1 cellular context compared by ENCODE assay signal in the genomic region with DNA sequence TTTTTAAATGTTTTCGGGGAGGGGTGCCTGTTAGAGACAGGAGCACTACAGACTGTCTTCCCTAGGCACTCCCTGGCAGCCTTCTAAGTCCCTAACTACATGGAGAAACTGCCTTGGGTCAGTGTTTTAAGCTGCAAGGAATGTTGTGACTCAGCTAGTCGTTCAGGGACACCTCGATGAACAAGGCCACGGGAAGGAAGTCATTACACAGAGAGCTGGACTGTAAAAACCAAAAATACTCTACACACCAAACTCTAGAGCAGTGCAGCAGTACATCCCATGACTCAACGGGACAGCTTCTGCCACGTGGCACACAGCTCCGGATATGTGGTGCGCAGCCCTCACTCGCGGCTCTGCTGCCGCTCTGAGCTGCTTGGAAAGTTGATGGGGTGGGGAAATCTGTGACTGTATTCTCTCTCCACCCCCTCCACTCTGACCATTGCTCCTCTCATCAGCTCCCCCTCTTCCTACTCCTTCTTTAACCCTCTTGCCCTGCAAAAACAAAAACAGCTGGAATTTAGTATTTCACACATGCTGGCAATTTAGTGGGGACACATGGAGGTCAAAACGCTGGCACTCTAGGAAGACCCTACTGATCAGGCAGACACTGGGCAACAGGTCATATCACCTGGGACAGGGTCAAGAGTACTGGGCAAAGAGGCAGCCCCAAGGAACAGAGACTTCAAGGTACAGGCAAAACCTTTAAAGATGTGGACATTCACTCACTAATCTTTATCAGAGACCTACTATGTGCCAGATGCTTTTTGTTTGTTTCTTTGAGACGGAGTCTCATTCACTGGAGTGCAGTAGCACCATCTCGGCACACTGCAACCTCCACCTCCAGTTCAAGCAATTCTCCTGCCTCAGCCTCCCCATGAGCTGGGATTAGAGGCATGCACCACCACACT.
TF ChIP-seq lines count a peak whose summit lies in the region.

No MANE protein-coding gene starts in this region.

TF ChIP-seq in HepG2, 621 proteins besides CTCF, POLR2A, EP300 and RAD21 (continued from another document and continues in another):
- TF ChIP-seq, protein P1, sequence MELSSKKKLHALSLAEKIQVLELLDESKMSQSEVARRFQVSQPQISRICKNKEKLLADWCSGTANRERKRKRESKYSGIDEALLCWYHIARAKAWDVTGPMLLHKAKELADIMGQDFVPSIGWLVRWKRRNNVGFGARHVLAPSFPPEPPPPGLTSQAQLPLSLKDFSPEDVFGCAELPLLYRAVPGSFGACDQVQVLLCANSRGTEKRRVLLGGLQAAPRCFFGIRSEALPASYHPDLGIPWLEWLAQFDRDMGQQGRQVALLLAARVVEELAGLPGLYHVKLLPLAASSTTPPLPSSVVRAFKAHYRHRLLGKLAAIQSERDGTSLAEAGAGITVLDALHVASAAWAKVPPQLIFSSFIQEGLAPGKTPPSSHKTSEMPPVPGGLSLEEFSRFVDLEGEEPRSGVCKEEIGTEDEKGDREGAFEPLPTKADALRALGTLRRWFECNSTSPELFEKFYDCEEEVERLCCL (CRISPR knock-in tag; IDR thresholded peaks at IDR 0.05; ENCODE audit: borderline replicate concordance), result no peak
- TF ChIP-seq RORA (CRISPR knock-in tag; IDR thresholded peaks at IDR 0.05) (no peak), JUNB (CRISPR knock-in tag; IDR thresholded peaks at IDR 0.05; ENCODE audit: borderline replicate concordance) (no peak), KAT2B (IDR thresholded peaks at IDR 0.05; ENCODE audit: borderline replicate concordance, low read depth, low read length) (no peak), KLF9 (CRISPR knock-in tag; IDR thresholded peaks at IDR 0.05; ENCODE audit: low read depth) (no peak), BATF2 (CRISPR knock-in tag; IDR thresholded peaks at IDR 0.05) (no peak), ZMYM3 (CRISPR knock-in tag; IDR thresholded peaks at IDR 0.05) (no peak), KDM4B (CRISPR knock-in tag; IDR thresholded peaks at IDR 0.05) (no peak), ZNF557 (CRISPR knock-in tag; IDR thresholded peaks at IDR 0.05) (0 out of 2 replicates have a peak, but pooled peaks have one; percentile 74), ZNF160 (CRISPR knock-in tag; IDR thresholded peaks at IDR 0.05) (no peak), ZNF30 (CRISPR knock-in tag; IDR thresholded peaks at IDR 0.05) (no peak), ZNF879 (CRISPR knock-in tag; IDR thresholded peaks at IDR 0.05) (0 out of 2 replicates have a peak, but pooled peaks have one; percentile 16), SMAD1 (CRISPR knock-in tag; IDR thresholded peaks at IDR 0.05; ENCODE audit: borderline replicate concordance, low read depth) (no peak), RBFOX2 (IDR thresholded peaks at IDR 0.05; ENCODE audit: low read depth, low read length) (no peak), MED13 (CRISPR knock-in tag; IDR thresholded peaks at IDR 0.05) (no peak), FOXJ3 (CRISPR knock-in tag; IDR thresholded peaks at IDR 0.05; ENCODE audit: borderline replicate concordance) (no peak), ZNF260 (CRISPR knock-in tag; IDR thresholded peaks at IDR 0.05; ENCODE audit: borderline replicate concordance, low read depth) (no peak), ZNF747 (CRISPR knock-in tag; IDR thresholded peaks at IDR 0.05; ENCODE audit: borderline replicate concordance) (no peak), AGO2 (optimal IDR thresholded peaks at IDR 0.05; ENCODE audit: low read depth, low read length) (no peak), ZNF326 (CRISPR knock-in tag; IDR thresholded peaks at IDR 0.05; ENCODE audit: borderline replicate concordance) (no peak), SP4 (CRISPR knock-in tag; IDR thresholded peaks at IDR 0.05) (peak; percentile 65), ZNF329 (CRISPR knock-in tag; IDR thresholded peaks at IDR 0.05; ENCODE audit: low read depth) (no peak), NFE2L1 (CRISPR knock-in tag; IDR thresholded peaks at IDR 0.05; ENCODE audit: borderline replicate concordance) (no peak), ZNF256 (CRISPR knock-in tag; conservative IDR thresholded peaks at IDR 0.05) (no peak), KLF15 (CRISPR knock-in tag; IDR thresholded peaks at IDR 0.05; ENCODE audit: borderline replicate concordance) (0 out of 2 replicates have a peak, but pooled peaks have one; percentile 31), HOXA9 (CRISPR knock-in tag; IDR thresholded peaks at IDR 0.05; ENCODE audit: borderline replicate concordance) (0 out of 2 replicates have a peak, but pooled peaks have one; percentile 46), CERS6 (CRISPR knock-in tag; IDR thresholded peaks at IDR 0.05) (no peak), MIER3 (CRISPR knock-in tag; IDR thresholded peaks at IDR 0.05; ENCODE audit: borderline replicate concordance) (no peak), CC2D1A (CRISPR knock-in tag; IDR thresholded peaks at IDR 0.05) (no peak), ZSCAN31 (CRISPR knock-in tag; IDR thresholded peaks at IDR 0.05; ENCODE audit: low read depth) (no peak), FOXO1 (CRISPR knock-in tag; IDR thresholded peaks at IDR 0.05) (no peak; the same call in 1 of the 2 replicates), ZNF776 (CRISPR knock-in tag; IDR thresholded peaks at IDR 0.05) (no peak), ZNF788 (CRISPR knock-in tag; IDR thresholded peaks at IDR 0.05; ENCODE audit: borderline replicate concordance) (no peak), SIX1 (CRISPR knock-in tag; IDR thresholded peaks at IDR 0.05; ENCODE audit: borderline replicate concordance) (no peak), SMARCE1 (IDR thresholded peaks at IDR 0.05; ENCODE audit: borderline replicate concordance) (no peak), ZNF225 (CRISPR knock-in tag; IDR thresholded peaks at IDR 0.05) (no peak), MZF1 (CRISPR knock-in tag; IDR thresholded peaks at IDR 0.05; ENCODE audit: borderline replicate concordance) (no peak), RFX5 (IDR thresholded peaks at IDR 0.05; ENCODE audit: low read depth, low read length) (no peak), ZNF773 (CRISPR knock-in tag; IDR thresholded peaks at IDR 0.05; ENCODE audit: borderline replicate concordance) (no peak), MEF2D (CRISPR knock-in tag; IDR thresholded peaks at IDR 0.05) (0 out of 2 replicates have a peak, but pooled peaks have one; percentile 50), MLXIP (CRISPR knock-in tag; IDR thresholded peaks at IDR 0.05; ENCODE audit: borderline replicate concordance) (no peak), TOE1 (CRISPR knock-in tag; IDR thresholded peaks at IDR 0.05) (no peak), KDM1A (CRISPR knock-in tag; IDR thresholded peaks at IDR 0.05) (no peak), NCOA5 (CRISPR knock-in tag; IDR thresholded peaks at IDR 0.05) (no peak), ZFYVE20 (CRISPR knock-in tag; IDR thresholded peaks at IDR 0.05; ENCODE audit: borderline replicate concordance, low read depth) (no peak)
- TF ChIP-seq, protein P2, sequence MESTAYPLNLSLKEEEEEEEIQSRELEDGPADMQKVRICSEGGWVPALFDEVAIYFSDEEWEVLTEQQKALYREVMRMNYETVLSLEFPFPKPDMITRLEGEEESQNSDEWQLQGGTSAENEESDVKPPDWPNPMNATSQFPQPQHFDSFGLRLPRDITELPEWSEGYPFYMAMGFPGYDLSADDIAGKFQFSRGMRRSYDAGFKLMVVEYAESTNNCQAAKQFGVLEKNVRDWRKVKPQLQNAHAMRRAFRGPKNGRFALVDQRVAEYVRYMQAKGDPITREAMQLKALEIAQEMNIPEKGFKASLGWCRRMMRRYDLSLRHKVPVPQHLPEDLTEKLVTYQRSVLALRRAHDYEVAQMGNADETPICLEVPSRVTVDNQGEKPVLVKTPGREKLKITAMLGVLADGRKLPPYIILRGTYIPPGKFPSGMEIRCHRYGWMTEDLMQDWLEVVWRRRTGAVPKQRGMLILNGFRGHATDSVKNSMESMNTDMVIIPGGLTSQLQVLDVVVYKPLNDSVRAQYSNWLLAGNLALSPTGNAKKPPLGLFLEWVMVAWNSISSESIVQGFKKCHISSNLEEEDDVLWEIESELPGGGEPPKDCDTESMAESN (CRISPR knock-in tag; conservative IDR thresholded peaks at IDR 0.05), result no peak
- TF ChIP-seq, protein P3, sequence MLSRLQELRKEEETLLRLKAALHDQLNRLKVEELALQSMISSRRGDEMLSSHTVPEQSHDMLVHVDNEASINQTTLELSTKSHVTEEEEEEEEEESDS (CRISPR knock-in tag; IDR thresholded peaks at IDR 0.05; ENCODE audit: borderline replicate concordance), result no peak
- TF ChIP-seq, protein P4, sequence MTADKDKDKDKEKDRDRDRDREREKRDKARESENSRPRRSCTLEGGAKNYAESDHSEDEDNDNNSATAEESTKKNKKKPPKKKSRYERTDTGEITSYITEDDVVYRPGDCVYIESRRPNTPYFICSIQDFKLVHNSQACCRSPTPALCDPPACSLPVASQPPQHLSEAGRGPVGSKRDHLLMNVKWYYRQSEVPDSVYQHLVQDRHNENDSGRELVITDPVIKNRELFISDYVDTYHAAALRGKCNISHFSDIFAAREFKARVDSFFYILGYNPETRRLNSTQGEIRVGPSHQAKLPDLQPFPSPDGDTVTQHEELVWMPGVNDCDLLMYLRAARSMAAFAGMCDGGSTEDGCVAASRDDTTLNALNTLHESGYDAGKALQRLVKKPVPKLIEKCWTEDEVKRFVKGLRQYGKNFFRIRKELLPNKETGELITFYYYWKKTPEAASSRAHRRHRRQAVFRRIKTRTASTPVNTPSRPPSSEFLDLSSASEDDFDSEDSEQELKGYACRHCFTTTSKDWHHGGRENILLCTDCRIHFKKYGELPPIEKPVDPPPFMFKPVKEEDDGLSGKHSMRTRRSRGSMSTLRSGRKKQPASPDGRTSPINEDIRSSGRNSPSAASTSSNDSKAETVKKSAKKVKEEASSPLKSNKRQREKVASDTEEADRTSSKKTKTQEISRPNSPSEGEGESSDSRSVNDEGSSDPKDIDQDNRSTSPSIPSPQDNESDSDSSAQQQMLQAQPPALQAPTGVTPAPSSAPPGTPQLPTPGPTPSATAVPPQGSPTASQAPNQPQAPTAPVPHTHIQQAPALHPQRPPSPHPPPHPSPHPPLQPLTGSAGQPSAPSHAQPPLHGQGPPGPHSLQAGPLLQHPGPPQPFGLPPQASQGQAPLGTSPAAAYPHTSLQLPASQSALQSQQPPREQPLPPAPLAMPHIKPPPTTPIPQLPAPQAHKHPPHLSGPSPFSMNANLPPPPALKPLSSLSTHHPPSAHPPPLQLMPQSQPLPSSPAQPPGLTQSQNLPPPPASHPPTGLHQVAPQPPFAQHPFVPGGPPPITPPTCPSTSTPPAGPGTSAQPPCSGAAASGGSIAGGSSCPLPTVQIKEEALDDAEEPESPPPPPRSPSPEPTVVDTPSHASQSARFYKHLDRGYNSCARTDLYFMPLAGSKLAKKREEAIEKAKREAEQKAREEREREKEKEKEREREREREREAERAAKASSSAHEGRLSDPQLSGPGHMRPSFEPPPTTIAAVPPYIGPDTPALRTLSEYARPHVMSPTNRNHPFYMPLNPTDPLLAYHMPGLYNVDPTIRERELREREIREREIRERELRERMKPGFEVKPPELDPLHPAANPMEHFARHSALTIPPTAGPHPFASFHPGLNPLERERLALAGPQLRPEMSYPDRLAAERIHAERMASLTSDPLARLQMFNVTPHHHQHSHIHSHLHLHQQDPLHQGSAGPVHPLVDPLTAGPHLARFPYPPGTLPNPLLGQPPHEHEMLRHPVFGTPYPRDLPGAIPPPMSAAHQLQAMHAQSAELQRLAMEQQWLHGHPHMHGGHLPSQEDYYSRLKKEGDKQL (CRISPR knock-in tag; IDR thresholded peaks at IDR 0.05; ENCODE audit: low read depth), result no peak
